ENCODE assay signal across 10 cellular contexts in genomic region chr9:133737774-133738038, GRCh38. TPM values are rescaled to one million over a fixed set of nuclear protein-coding genes. Genes with fewer than 3 reads are reported as not detected.
DNase-seq lines count a peak whose midpoint lies in the region; ATAC-seq and TF ChIP-seq lines count a peak whose summit lies in the region.
"Had no signal": no experiment of that assay in that cellular context is flagged by ENCODE, and none has a peak within 500 bp of the region (broad histone marks: within the 10 kb centered on the region; RNA-seq: fewer than 3 reads in every experiment).

No MANE protein-coding gene starts in this region.

- POLR2A ChIA-PET in AG04449 (lab: Yijun Ruan, JAX), result no interaction called here

- H3K4me3 ChIP-seq in AG04449 (ENCODE audit: low read depth, low read length), result peak overlapping the region; percentile 50
- H3K4me3 ChIP-seq in HUES6 (ENCODE audit: low read depth, low read length), result peak overlapping the region; percentile 47
- H3K4me3 ChIP-seq in neuron (ENCODE audit: low read length), result peak overlapping the region; percentile 55

- H3K36me3 ChIP-seq in HUES6 (ENCODE audit: control insufficient read depth, insufficient read depth, low read length) (no peaks in the 10 kb centered on the region), neuron (ENCODE audit: insufficient read depth, low read length) (no peaks in the 10 kb centered on the region)
- H3K36me3 ChIP-seq: tibial artery had no signal

- ATAC-seq in effector memory CD8-positive, alpha-beta T cell (replicated peaks), result no peak
- ATAC-seq in HG02884 (IDR thresholded peaks at IDR 0.05; ENCODE audit: unreplicated experiment), result no peak
- ATAC-seq in activated CD8-positive, alpha-beta memory T cell treated with anti-CD3 and anti-CD28 coated beads, Interleukin-2, amount 10 ng/mL, durations not matched to agents 7 days and 5 days, result no peak

- H3K27me3 Mint-ChIP-seq in effector memory CD8-positive, alpha-beta T cell, result no peaks in the 10 kb centered on the region
- no peaks in the 10 kb centered on the region for H3K27me3 Mint-ChIP-seq in activated CD8-positive, alpha-beta memory T cell treated with anti-CD3 and anti-CD28 coated beads, Interleukin-2, amount 10 ng/mL, durations not matched to agents 7 days and 5 days
- H3K27me3 Mint-ChIP-seq: activated naive CD8-positive, alpha-beta T cell had no signal

- peak overlapping the region; percentile 41 to 82 for H3K27ac Mint-ChIP-seq in effector memory CD8-positive, alpha-beta T cell
- no peak overlapping the region for H3K27ac Mint-ChIP-seq in activated CD8-positive, alpha-beta memory T cell treated with anti-CD3 and anti-CD28 coated beads, Interleukin-2, amount 10 ng/mL, durations not matched to agents 7 days and 5 days
- H3K27ac Mint-ChIP-seq: activated naive CD8-positive, alpha-beta T cell had no signal

- H3K4me1 Mint-ChIP-seq in effector memory CD8-positive, alpha-beta T cell (ENCODE audit: low read depth in 2 of 2), result peaks cover 3 to 7% of the 10 kb centered on the region in 2 donors
- no peaks in the 10 kb centered on the region for H3K4me1 Mint-ChIP-seq in activated CD8-positive, alpha-beta memory T cell treated with anti-CD3 and anti-CD28 coated beads, Interleukin-2, amount 10 ng/mL, durations not matched to agents 7 days and 5 days

- H3K9me3 Mint-ChIP-seq in effector memory CD8-positive, alpha-beta T cell, result no peaks in the 10 kb centered on the region
- H3K9me3 Mint-ChIP-seq in activated CD8-positive, alpha-beta memory T cell treated with anti-CD3 and anti-CD28 coated beads, Interleukin-2, amount 10 ng/mL, durations not matched to agents 7 days and 5 days (ENCODE audit: low read depth), result no peaks in the 10 kb centered on the region

- no peak overlapping the region for H3K27ac ChIP-seq in HUES6 (ENCODE audit: low read depth, low read length)
- H3K27ac ChIP-seq: tibial artery had no signal

- H3K27me3 ChIP-seq in HUES6 (ENCODE audit: control insufficient read depth, insufficient read depth, low read length) (no peaks in the 10 kb centered on the region), neuron (ENCODE audit: insufficient read depth, low read length) (no peaks in the 10 kb centered on the region)

- peak overlapping the region; percentile 53 to 70 for H3K4me3 Mint-ChIP-seq in effector memory CD8-positive, alpha-beta T cell
- no peak overlapping the region for H3K4me3 Mint-ChIP-seq in activated CD8-positive, alpha-beta memory T cell treated with anti-CD3 and anti-CD28 coated beads, Interleukin-2, amount 10 ng/mL, durations not matched to agents 7 days and 5 days

- H3K9me3 ChIP-seq in HUES6 (ENCODE audit: control insufficient read depth, insufficient read depth, low read depth, low read length), result no peaks in the 10 kb centered on the region
- H3K9me3 ChIP-seq in neuron (ENCODE audit: low read length), result no peaks in the 10 kb centered on the region
- H3K9me3 ChIP-seq: tibial artery had no signal

- H3K4me1 ChIP-seq in HUES6 (ENCODE audit: control insufficient read depth, insufficient read depth, low read length) (peaks cover 31% of the 10 kb centered on the region), neuron (ENCODE audit: insufficient read depth, low read length) (peaks cover 9% of the 10 kb centered on the region)

- DNase-seq in AG04449 (ENCODE audit: low read depth, low spot score) (no peak), NCI-H446 treated with DMSO at 0.1 percent for 48 hours (lab: John Stamatoyannopoulos, UW) (no peak), KG1 (lab: John Stamatoyannopoulos, UW) (no peak)
- no peak for DNase-seq in effector memory CD8-positive, alpha-beta T cell
- DNase-seq in activated CD8-positive, alpha-beta memory T cell treated with anti-CD3 and anti-CD28 coated beads, Interleukin-2, amount 10 ng/mL, durations not matched to agents 7 days and 5 days, result no peak

- TF ChIP-seq CTCF in AG04449 (IDR thresholded peaks at IDR 0.05; ENCODE audit: insufficient read depth, low read length, missing control alignments), result no peak

- CTCF ChIA-PET in AG04449 (lab: Yijun Ruan, JAX), result interaction anchor here (0.9 to 2.4 kb wide), 2 partner anchors 9 to 10 kb away, joined by 3 to 8 read pairs; no protein-coding TSS in a partner anchor
- CTCF ChIA-PET in activated CD8-positive, alpha-beta memory T cell treated with anti-CD3 and anti-CD28 coated beads, Interleukin-2, amount 10 ng/mL, durations not matched to agents 7 days and 5 days (lab: Charles Lee), result interaction anchor here (1.2 to 1.5 kb wide), 2 partner anchors 11 to 579 kb away, joined by 4 to 7 read pairs; no protein-coding TSS in a partner anchor

- no peak overlapping the region for H3K9ac ChIP-seq in HUES6 (ENCODE audit: low read length)

- peak overlapping the region; percentile 75 for H2AFZ ChIP-seq in neuron (ENCODE audit: low read depth, low read length)

- peaks cover 2% of the 10 kb centered on the region for H3K36me3 Mint-ChIP-seq in effector memory CD8-positive, alpha-beta T cell (ENCODE audit: insufficient read depth)
- no peaks in the 10 kb centered on the region for H3K36me3 Mint-ChIP-seq in activated CD8-positive, alpha-beta memory T cell treated with anti-CD3 and anti-CD28 coated beads, Interleukin-2, amount 10 ng/mL, durations not matched to agents 7 days and 5 days
- H3K36me3 Mint-ChIP-seq: activated naive CD8-positive, alpha-beta T cell had no signal

RNA-seq across cellular contexts. Expression of gene SARDH, which starts 0.4 kb away (rescaled TPM):
- under 1 TPM; 0.38 to 0.56 TPM for total RNA-seq in activated CD8-positive, alpha-beta memory T cell treated with anti-CD3 and anti-CD28 coated beads, Interleukin-2, amount 10 ng/mL, durations not matched to agents 7 days and 5 days
